In the genomic region with DNA sequence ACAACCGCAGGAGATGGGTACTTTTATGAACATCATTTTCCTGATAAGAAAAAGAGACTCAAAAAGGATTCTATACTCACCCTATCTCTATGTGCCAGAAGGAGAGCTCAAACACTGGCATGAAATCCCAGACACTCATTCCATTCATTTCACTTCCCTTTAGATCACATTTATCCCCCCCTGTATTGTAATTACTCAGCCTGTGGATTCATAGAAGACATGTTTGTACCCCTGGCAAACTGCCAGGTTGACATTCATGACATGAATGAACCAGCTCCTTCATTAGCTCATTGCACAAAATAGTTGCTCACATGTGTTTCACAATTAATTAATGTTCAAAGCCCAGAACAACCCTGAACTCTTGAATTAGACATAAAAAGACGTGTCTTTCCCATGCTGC, we compare ENCODE assay signal across 17 cellular contexts. TPM values are rescaled to one million over a fixed set of nuclear protein-coding genes. Genes with fewer than 3 reads are reported as not detected.
DNase-seq lines count a peak whose midpoint lies in the region; ATAC-seq and TF ChIP-seq lines count a peak whose summit lies in the region.
"Had no signal": no experiment of that assay in that cellular context is flagged by ENCODE, and none has a peak within 500 bp of the region (broad histone marks: within the 10 kb centered on the region; RNA-seq: fewer than 3 reads in every experiment).

No MANE protein-coding gene starts in this region.

- DNase-seq in NCI-H1417 treated with DMSO at 0.1 percent for 48 hours (lab: John Stamatoyannopoulos, UW) (peak; percentile 18), epithelial cell of prostate (ENCODE audit: low read depth, low spot score) (peak; percentile 77), posterior cingulate gyrus (no peak), heart left ventricle (no peak)
- DNase-seq: activated CD4-positive, alpha-beta T cell treated with anti-CD3 and anti-CD28 coated beads, Interleukin-2, amount 50 U/mL, for 1 hour; CD4-positive, CD25-positive, alpha-beta regulatory T cell; dorsolateral prefrontal cortex; NCI-H187 treated with DMSO at 0.1 percent for 48 hours; nucleus accumbens; PC-9; T-helper 17 cell; thyroid gland had no signal

- H3K4me1 ChIP-seq in heart left ventricle = no peaks in the 10 kb centered on the region
- H3K4me1 ChIP-seq: thyroid gland had no signal

- intact Hi-C loops in posterior cingulate gyrus (cut with DNase I) = no loop called here
- intact Hi-C loops in heart left ventricle (cut with DNase I) = no loop called here

- H3K9me3 ChIP-seq in heart left ventricle = no peaks in the 10 kb centered on the region
- H3K9me3 ChIP-seq: thyroid gland had no signal

- H3K4me3 ChIP-seq in heart left ventricle = no peak overlapping the region
- H3K4me3 ChIP-seq: dorsolateral prefrontal cortex, PC-9, thyroid gland had no signal

- H3K27ac ChIP-seq in epithelial cell of prostate (peak overlapping the region; percentile 27), heart left ventricle (no peak overlapping the region)
- H3K27ac ChIP-seq: dorsolateral prefrontal cortex, PC-9, thyroid gland had no signal

- TF ChIP-seq POLR2A in heart left ventricle (IDR thresholded peaks at IDR 0.05) = no peak

- TF ChIP-seq CTCF in heart left ventricle (IDR thresholded peaks at IDR 0.05) = no peak

- no peaks in the 10 kb centered on the region for H3K36me3 ChIP-seq in heart left ventricle
- H3K36me3 ChIP-seq: thyroid gland had no signal

- ATAC-seq in GM18870 (IDR thresholded peaks at IDR 0.05; ENCODE audit: unreplicated experiment) (peak; percentile 38), HG03280 (IDR thresholded peaks at IDR 0.05; ENCODE audit: unreplicated experiment) (no peak), heart left ventricle (no peak)
- ATAC-seq: T-helper 17 cell had no signal

- WGBS in heart left ventricle, 4 donors = 48 to 61% (median 56%) methylated on average over 2 of the region's 2 CpGs

- H3K27me3 ChIP-seq in heart left ventricle = no peaks in the 10 kb centered on the region
- H3K27me3 ChIP-seq: dorsolateral prefrontal cortex, thyroid gland had no signal

RNA-seq across cellular contexts. Expression of a gene that starts 4.9 kb away (rescaled TPM):
- total RNA-seq in heart left ventricle = not detected
- polyA plus RNA-seq in heart left ventricle = not detected
- total RNA-seq: activated T-helper 2 cell treated with anti-CD3 and anti-CD28 coated beads, Interferon-gamma antibody, Interleukin-2, Interleukin-4, amounts not matched to agents 10 μg/mL and 5 μg/mL and 100 μg/mL, durations not matched to agents 14 hours and 24 hours and 36 hours; astrocyte; CD4-positive, CD25-positive, alpha-beta regulatory T cell; dorsolateral prefrontal cortex; mesenteric fat pad; PC-9; T-helper 17 cell; thyroid gland had no signal
- polyA plus RNA-seq: CD4-positive, CD25-positive, alpha-beta regulatory T cell had no signal

RNA-seq across cellular contexts. Expression of a gene that starts 17.5 kb away (rescaled TPM):
- not detected for total RNA-seq in heart left ventricle
- polyA plus RNA-seq in heart left ventricle = not detected
- total RNA-seq: activated T-helper 2 cell treated with anti-CD3 and anti-CD28 coated beads, Interferon-gamma antibody, Interleukin-2, Interleukin-4, amounts not matched to agents 10 μg/mL and 5 μg/mL and 100 μg/mL, durations not matched to agents 14 hours and 24 hours and 36 hours; astrocyte; CD4-positive, CD25-positive, alpha-beta regulatory T cell; mesenteric fat pad; PC-9; T-helper 17 cell; thyroid gland had no signal
- polyA plus RNA-seq: CD4-positive, CD25-positive, alpha-beta regulatory T cell had no signal

RNA-seq across cellular contexts. Expression of a gene that starts 30.7 kb away (rescaled TPM):
- not detected for total RNA-seq in heart left ventricle
- not detected for polyA plus RNA-seq in heart left ventricle
- total RNA-seq: activated T-helper 2 cell treated with anti-CD3 and anti-CD28 coated beads, Interferon-gamma antibody, Interleukin-2, Interleukin-4, amounts not matched to agents 10 μg/mL and 5 μg/mL and 100 μg/mL, durations not matched to agents 14 hours and 24 hours and 36 hours; astrocyte; CD4-positive, CD25-positive, alpha-beta regulatory T cell; dorsolateral prefrontal cortex; mesenteric fat pad; PC-9; T-helper 17 cell; thyroid gland had no signal
- polyA plus RNA-seq: CD4-positive, CD25-positive, alpha-beta regulatory T cell had no signal

RNA-seq across cellular contexts. Expression of a gene that starts 32.3 kb away (rescaled TPM):
- not detected for total RNA-seq in heart left ventricle
- not detected for polyA plus RNA-seq in heart left ventricle
- total RNA-seq: activated T-helper 2 cell treated with anti-CD3 and anti-CD28 coated beads, Interferon-gamma antibody, Interleukin-2, Interleukin-4, amounts not matched to agents 10 μg/mL and 5 μg/mL and 100 μg/mL, durations not matched to agents 14 hours and 24 hours and 36 hours; astrocyte; CD4-positive, CD25-positive, alpha-beta regulatory T cell; dorsolateral prefrontal cortex; mesenteric fat pad; PC-9; T-helper 17 cell; thyroid gland had no signal
- polyA plus RNA-seq: CD4-positive, CD25-positive, alpha-beta regulatory T cell had no signal

Comparison
In these comparisons a context has a peak if more than half of its experiments do, and no peak if none do; other contexts are left out.
1. DNase-seq: peak in NCI-H1417 treated with DMSO at 0.1 percent for 48 hours (single experiment) and epithelial cell of prostate (single experiment); none in posterior cingulate gyrus (0 of 10) and heart left ventricle (0 of 5).